Comparison of ENCODE assay signal across 9 cellular contexts in genomic region chr3:48502728-48503168, GRCh38. TPM values are rescaled to one million over a fixed set of nuclear protein-coding genes. Genes with fewer than 3 reads are reported as not detected.
DNase-seq lines count a peak whose midpoint lies in the region; TF ChIP-seq lines count a peak whose summit lies in the region.
"Had no signal": no experiment of that assay in that cellular context is flagged by ENCODE, and none has a peak within 500 bp of the region (broad histone marks: within the 10 kb centered on the region; RNA-seq: fewer than 3 reads in every experiment).

No MANE protein-coding gene starts in this region.

- H3K27me3 ChIP-seq in tibial artery (no peaks in the 10 kb centered on the region), A673 (replicated peaks; ENCODE audit: insufficient read depth, low read depth, low read length, poor library complexity) (no peaks in the 10 kb centered on the region)

- H3K9me3 Mint-ChIP-seq in T-helper 1 cell treated with Interleukin-12 subunit alpha and Interleukin-12 subunit beta and Interleukin-4 antibody, amounts not matched to agents 30 μg/mL and 1 μg/mL, for 36 hours: no peaks in the 10 kb centered on the region

- H3K36me3 ChIP-seq in tibial artery (peaks cover 6 to 32% (median 22%) of the 10 kb centered on the region in 3 donors), A673 (ENCODE audit: insufficient read depth, low read length, poor library complexity, severe bottlenecking) (no peaks in the 10 kb centered on the region)

- peaks cover 51% of the 10 kb centered on the region for H3K4me1 Mint-ChIP-seq in T-helper 1 cell treated with Interleukin-12 subunit alpha and Interleukin-12 subunit beta and Interleukin-4 antibody, amounts not matched to agents 30 μg/mL and 1 μg/mL, for 36 hours (ENCODE audit: low read depth)

- CTCF ChIA-PET in A673 (lab: Charles Lee): no interaction called here

- intact Hi-C loops in tibial artery (cut with DNase I; ENCODE audit: low total_unique reads): no loop called here
- intact Hi-C loops in A673 (cut with micrococcal nuclease; ENCODE audit: unreplicated experiment): no loop called here

- peaks cover 0 to 33% (median 24%) of the 10 kb centered on the region in 4 donors for H3K4me1 ChIP-seq in tibial artery
- H3K4me1 ChIP-seq in A673 (ENCODE audit: insufficient read depth, low read length, poor library complexity, severe bottlenecking): peaks cover 5% of the 10 kb centered on the region

- TF ChIP-seq CTCF in tibial artery (IDR thresholded peaks at IDR 0.05): no peak
- TF ChIP-seq CTCF in A673 (conservative IDR thresholded peaks at IDR 0.05; ENCODE audit: low read depth, low read length): no peak

- peak overlapping the region; percentile 72 for H3K27ac Mint-ChIP-seq in T-helper 1 cell treated with Interleukin-12 subunit alpha and Interleukin-12 subunit beta and Interleukin-4 antibody, amounts not matched to agents 30 μg/mL and 1 μg/mL, for 36 hours

- peak overlapping the region; percentile 92 to 99 for H3K27ac ChIP-seq in tibial artery
- H3K27ac ChIP-seq in A673 (ENCODE audit: low read depth, low read length, poor library complexity, severe bottlenecking): no peak overlapping the region

- H3K4me3 ChIP-seq in tibial artery (peak overlapping the region; percentile 75 to 85), A673 (ENCODE audit: low read depth, low read length, poor library complexity, severe bottlenecking) (no peak overlapping the region)

- peaks cover 28% of the 10 kb centered on the region for H3K36me3 Mint-ChIP-seq in T-helper 1 cell treated with Interleukin-12 subunit alpha and Interleukin-12 subunit beta and Interleukin-4 antibody, amounts not matched to agents 30 μg/mL and 1 μg/mL, for 36 hours (ENCODE audit: low read depth)

- no TSS peak for BruUV-seq in A673 (replicated peaks; lab: Mats Ljungman, UMichigan)

- POLR2A ChIA-PET in A673 (lab: Charles Lee; ENCODE audit: low non-redundant PET): no interaction called here

- no peaks in the 10 kb centered on the region for H3K27me3 Mint-ChIP-seq in T-helper 1 cell treated with Interleukin-12 subunit alpha and Interleukin-12 subunit beta and Interleukin-4 antibody, amounts not matched to agents 30 μg/mL and 1 μg/mL, for 36 hours (ENCODE audit: low read depth)

- H3K4me3 Mint-ChIP-seq in T-helper 1 cell treated with Interleukin-12 subunit alpha and Interleukin-12 subunit beta and Interleukin-4 antibody, amounts not matched to agents 30 μg/mL and 1 μg/mL, for 36 hours: peak overlapping the region; percentile 78

- DNase-seq in T-helper 1 cell (no peak), cerebellar cortex (ENCODE audit: low spot score) (peak; percentile 78), medulla oblongata (ENCODE audit: extremely low spot score) (peak; percentile 28), tibial artery (peak; percentile 32 to 78), dedifferentiated amniotic fluid mesenchymal stem cell (ENCODE audit: extremely low spot score) (no peak), DMS53 (lab: John Stamatoyannopoulos, UW) (no peak), A673 (ENCODE audit: low spot score) (no peak)
- DNase-seq: activated CD4-positive, alpha-beta T cell treated with anti-CD3 and anti-CD28 coated beads for 1 hour had no signal

- H3K9me3 ChIP-seq in tibial artery: no peaks in the 10 kb centered on the region
- no peaks in the 10 kb centered on the region for H3K9me3 ChIP-seq in A673 (ENCODE audit: low read depth, low read length, poor library complexity, severe bottlenecking)

RNA-seq across cellular contexts. Expression of gene SHISA5, which starts 1.2 kb away (rescaled TPM):
- total RNA-seq in A673 (2021): 61.8 and 63.5 TPM in 2 replicates

RNA-seq across cellular contexts. Expression of gene PFKFB4, which starts 53.9 kb away (rescaled TPM):
- 5.0 and 7.2 TPM in 2 replicates for total RNA-seq in A673 (2021)

RNA-seq across cellular contexts. Expression of gene ATRIP, which starts 56.2 kb away (rescaled TPM):
- total RNA-seq in A673 (2021): 9.5 and 9.7 TPM in 2 replicates

Comparison
In these comparisons a context has a peak if more than half of its experiments do, and no peak if none do; other contexts are left out.
1. DNase-seq: peak in cerebellar cortex (single experiment), medulla oblongata (single experiment) and tibial artery (2 of 2); none in T-helper 1 cell (0 of 5), dedifferentiated amniotic fluid mesenchymal stem cell (single experiment), DMS53 (single experiment) and A673 (single experiment).